ENCODE assay signal across 10 cellular contexts in the genomic region with DNA sequence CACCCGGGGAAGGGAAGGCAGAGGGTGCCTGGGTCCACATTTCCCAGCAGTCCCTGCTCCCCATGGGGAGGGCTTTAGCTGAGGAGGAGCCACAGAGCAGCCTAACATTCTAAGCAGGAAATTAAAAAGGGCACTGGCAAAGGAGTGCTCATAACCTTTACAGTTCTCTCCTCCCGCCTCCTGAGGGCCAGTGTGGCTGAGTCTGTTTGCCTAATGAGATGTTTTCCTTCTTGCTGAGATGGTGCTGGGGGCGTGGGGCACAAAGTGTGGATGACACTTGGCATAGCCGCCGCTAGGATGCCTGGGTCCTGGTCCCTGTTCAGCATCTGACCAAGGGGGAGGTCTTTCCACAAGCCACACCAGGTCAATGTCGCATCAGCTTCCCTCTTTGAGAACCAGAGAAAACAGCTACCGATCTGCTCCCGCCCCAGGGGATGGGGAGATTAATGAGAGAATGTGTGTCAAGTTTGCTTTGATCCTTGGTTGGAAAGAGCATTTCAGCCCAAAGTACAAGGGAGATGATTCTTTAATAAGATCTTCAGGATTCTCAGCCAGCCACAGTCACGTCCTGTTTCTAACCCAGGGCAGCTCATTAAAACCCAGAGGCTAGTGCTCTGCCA. TPM values are rescaled to one million over a fixed set of nuclear protein-coding genes. Genes with fewer than 3 reads are reported as not detected.
DNase-seq lines count a peak whose midpoint lies in the region; ATAC-seq lines count a peak whose summit lies in the region.
"Had no signal": no experiment of that assay in that cellular context is flagged by ENCODE, and none has a peak within 500 bp of the region (broad histone marks: within the 10 kb centered on the region; RNA-seq: fewer than 3 reads in every experiment).

No MANE protein-coding gene starts in this region.

- H3K36me3 ChIP-seq in skeletal muscle satellite cell (ENCODE audit: insufficient read depth, low read length): peaks cover 7% of the 10 kb centered on the region

- H3K9ac ChIP-seq in skeletal muscle satellite cell (ENCODE audit: low read depth, low read length): no peak overlapping the region

- 84% methylated on average over 9 of the region's 9 CpGs for WGBS in right cardiac atrium

- H3K9me3 ChIP-seq in right cardiac atrium (ENCODE audit: control insufficient read depth, low read length): no peaks in the 10 kb centered on the region
- H3K9me3 ChIP-seq in skeletal muscle satellite cell (replicated peaks; ENCODE audit: low read length): no peaks in the 10 kb centered on the region
- H3K9me3 ChIP-seq: BE2C had no signal

- H3K4me2 ChIP-seq in skeletal muscle satellite cell (ENCODE audit: low read length): peak overlapping the region; percentile 34

- H3K27ac ChIP-seq in right cardiac atrium (ENCODE audit: low read length): no peak overlapping the region
- peak overlapping the region; percentile 23 for H3K27ac ChIP-seq in epithelial cell of prostate

- in situ Hi-C loops in SK-MEL-5 (cut with HindIII; ENCODE audit: low pct_unique_long_range_greater_than_20kb, low sequenced_read_pairs): no loop called here

- DNase-seq in Right ventricle myocardium superior (no peak), right cardiac atrium (no peak), SK-MEL-5 (ENCODE audit: low read depth, low spot score) (peak; percentile 30), epithelial cell of prostate (ENCODE audit: low read depth, low spot score) (no peak), hypothalamus (lab: John Stamatoyannopoulos, UW) (no peak), DMS 273 treated with DMSO at 0.1 percent for 48 hours (lab: John Stamatoyannopoulos, UW) (no peak)
- DNase-seq: BE2C, immature natural killer cell had no signal

- ATAC-seq in Right ventricle myocardium superior (ENCODE audit: poor library complexity) (peak; percentile 26), right cardiac atrium (no peak), HG03139 (IDR thresholded peaks at IDR 0.05; ENCODE audit: unreplicated experiment) (no peak)

- H3K4me1 ChIP-seq in right cardiac atrium (ENCODE audit: control insufficient read depth, insufficient read depth, low read length): no peaks in the 10 kb centered on the region
- peaks cover 20% of the 10 kb centered on the region for H3K4me1 ChIP-seq in skeletal muscle satellite cell (ENCODE audit: control insufficient read depth, insufficient read depth, low read length)

- H3K27me3 ChIP-seq in right cardiac atrium (ENCODE audit: control insufficient read depth, insufficient read depth): no peaks in the 10 kb centered on the region
- H3K27me3 ChIP-seq in skeletal muscle satellite cell (ENCODE audit: control insufficient read depth, insufficient read depth, low read length): no peaks in the 10 kb centered on the region
- H3K27me3 ChIP-seq: BE2C had no signal

- intact Hi-C loops in Right ventricle myocardium superior (cut with DNase I) (no loop called here), right cardiac atrium (cut with DNase I) (no loop called here)

- no peak overlapping the region for H3K4me3 ChIP-seq in right cardiac atrium (ENCODE audit: low read length)
- H3K4me3 ChIP-seq in skeletal muscle satellite cell (ENCODE audit: low read length): peak overlapping the region; percentile 27

RNA-seq across cellular contexts. Expression of a gene that starts 5.8 kb away (rescaled TPM):
- total RNA-seq in Right ventricle myocardium superior (1.8 TPM), right cardiac atrium (1 to 10 TPM in 3 of 4 donors, under 1 TPM in 1; 0.08 to 1.4 (median 1.1) TPM)
- polyA plus RNA-seq in right cardiac atrium: 0.25 TPM
- 2.0 and 2.5 TPM in 2 replicates for total RNA-seq in SK-MEL-5 (2014; rRNA removed; shearing (Covaris generic))
- polyA plus RNA-seq in SK-MEL-5 (2015; cell fraction: cytosol; rRNA removed): 27.0 and 33.9 TPM in 2 replicates
- 71.6 and 71.8 TPM in 2 replicates for polyA plus RNA-seq in SK-MEL-5 (2015; cell fraction: nucleus; rRNA removed)
- total RNA-seq in skeletal muscle satellite cell (2012; rRNA removed): 4.4 and 4.6 TPM in 2 replicates

RNA-seq across cellular contexts. Expression of a gene that starts 26.3 kb away (rescaled TPM):
- 7.3 TPM for total RNA-seq in Right ventricle myocardium superior
- 1 to 10 TPM in 3 of 4 donors, under 1 TPM in 1; 0.81 to 1.7 (median 1.6) TPM for total RNA-seq in right cardiac atrium
- 2.0 TPM for polyA plus RNA-seq in right cardiac atrium
- total RNA-seq in SK-MEL-5 (2014; rRNA removed; shearing (Covaris generic)): 3.8 and 5.0 TPM in 2 replicates
- 19.1 and 20.9 TPM in 2 replicates for polyA plus RNA-seq in SK-MEL-5 (2015; cell fraction: cytosol; rRNA removed)
- 0.89 and 4.8 TPM in 2 replicates for polyA plus RNA-seq in SK-MEL-5 (2015; cell fraction: nucleus; rRNA removed)
- total RNA-seq in skeletal muscle satellite cell (2012; rRNA removed): not detected in 2 replicates

RNA-seq across cellular contexts. Expression of a gene that starts 26.5 kb away (rescaled TPM):
- total RNA-seq in Right ventricle myocardium superior (4.7 TPM), right cardiac atrium (1 to 10 TPM; 4.6 to 8.3 (median 4.8) TPM)
- polyA plus RNA-seq in right cardiac atrium: 7.8 TPM
- total RNA-seq in SK-MEL-5 (2014; rRNA removed; shearing (Covaris generic)): not detected in 2 replicates
- not detected in 2 replicates for polyA plus RNA-seq in SK-MEL-5 (2015; cell fraction: cytosol; rRNA removed)
- not detected in 2 replicates for polyA plus RNA-seq in SK-MEL-5 (2015; cell fraction: nucleus; rRNA removed)
- total RNA-seq in skeletal muscle satellite cell (2012; rRNA removed): under 0.01 TPM in 1 of 2 replicates, not detected in the other

RNA-seq across cellular contexts. Expression of a gene that starts 42.6 kb away (rescaled TPM):
- total RNA-seq in Right ventricle myocardium superior (66.9 TPM), right cardiac atrium (10 to 100 TPM; 54.8 to 73.0 (median 59.5) TPM)
- polyA plus RNA-seq in right cardiac atrium: 27.7 TPM
- 117 and 118 TPM in 2 replicates for total RNA-seq in SK-MEL-5 (2014; rRNA removed; shearing (Covaris generic))
- 130 and 161 TPM in 2 replicates for polyA plus RNA-seq in SK-MEL-5 (2015; cell fraction: cytosol; rRNA removed)
- polyA plus RNA-seq in SK-MEL-5 (2015; cell fraction: nucleus; rRNA removed): 122 and 147 TPM in 2 replicates
- 94.4 and 120 TPM in 2 replicates for total RNA-seq in skeletal muscle satellite cell (2012; rRNA removed)
